1 cellular context compared by ENCODE assay signal in genomic region chr16:31528726-31529397, GRCh38.
TF ChIP-seq lines count a peak whose summit lies in the region.

No MANE protein-coding gene starts in this region.

TF ChIP-seq in IMR-90, 13 proteins besides CTCF, POLR2A, EP300 and RAD21:
- no peak for TF ChIP-seq USF2 (IDR thresholded peaks at IDR 0.05; ENCODE audit: low read depth, low read length)
- no peak for TF ChIP-seq CEBPB (IDR thresholded peaks at IDR 0.05; ENCODE audit: low read depth, low read length)
- TF ChIP-seq NFE2L2 (IDR thresholded peaks at IDR 0.05; ENCODE audit: low read depth, low read length) = no peak
- 0 out of 2 replicates have a peak, but pooled peaks have one; percentile 5 for TF ChIP-seq MAZ (IDR thresholded peaks at IDR 0.05; ENCODE audit: borderline replicate concordance, low read depth, low read length)
- TF ChIP-seq MXI1 (IDR thresholded peaks at IDR 0.05; ENCODE audit: borderline replicate concordance, low read depth, low read length) = no peak
- no peak for TF ChIP-seq CHD1 (IDR thresholded peaks at IDR 0.05; ENCODE audit: low read depth, low read length)
